28 cellular contexts compared by ENCODE assay signal in the genomic region with DNA sequence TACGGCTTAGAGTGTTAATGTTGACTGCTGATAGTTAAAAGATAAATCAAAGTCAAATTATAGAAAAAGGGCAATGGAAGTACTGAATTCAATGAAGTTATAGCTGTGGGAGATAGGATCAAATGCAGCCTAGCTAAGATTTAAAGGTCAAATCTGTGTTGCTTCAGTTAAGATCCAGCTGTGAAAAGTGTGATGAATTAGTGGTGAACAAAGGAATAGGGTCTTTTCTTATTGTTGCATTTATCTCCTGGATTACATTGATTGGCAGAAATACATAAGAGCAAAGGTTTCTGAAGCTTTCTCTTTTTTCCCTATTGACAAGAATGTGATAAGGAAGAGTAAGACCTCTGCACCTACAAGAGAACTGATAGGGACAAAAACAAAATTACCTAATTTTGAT.
"Had no signal": no experiment of that assay in that cellular context is flagged by ENCODE, and none has a peak within 500 bp of the region (broad histone marks: within the 10 kb centered on the region; RNA-seq: fewer than 3 reads in every experiment).

No MANE protein-coding gene starts in this region.

- H3K36me3 ChIP-seq: brain microvascular endothelial cell, WERI-Rb-1 had no signal

- H3K4me1 Mint-ChIP-seq: activated B cell treated with CpG ODN at 0.5 μM for 24 hours; activated T-helper 17 cell treated with anti-CD3 and anti-CD28 coated beads, Interleukin-2, amount 50 U/mL, for 72 hours; central memory CD8-positive, alpha-beta T cell; T-cell had no signal

- DNase-seq: activated B cell treated with CpG ODN at 0.5 μM for 24 hours; activated CD4-positive, alpha-beta T cell treated with anti-CD3 and anti-CD28 coated beads for 48 hours; activated CD4-positive, alpha-beta T cell treated with anti-CD3 and anti-CD28 coated beads, Interleukin-2, amount 50 U/mL, for 1 hour; activated CD4-positive, alpha-beta T cell treated with anti-CD3 and anti-CD28 coated beads, Interleukin-2, amount 50 U/mL, for 48 hours; activated CD8-positive, alpha-beta memory T cell treated with anti-CD3 and anti-CD28 coated beads for 24 hours; activated CD8-positive, alpha-beta T cell treated with anti-CD3 and anti-CD28 coated beads for 36 hours; activated effector memory CD4-positive, alpha-beta T cell treated with Interleukin-2 at 50 U/mL for 16 hours; activated gamma-delta T cell treated with Interleukin-2 at 50 U/mL for 16 hours; activated naive CD4-positive, alpha-beta T cell treated with anti-CD3 and anti-CD28 coated beads, Interleukin-2, amount 50 U/mL, for 16 hours; activated naive CD4-positive, alpha-beta T cell treated with Interleukin-2 at 50 U/mL for 16 hours; activated T-cell treated with anti-CD3 and anti-CD28 coated beads, Interleukin-2, amount 50 U/mL, for 4 hours; amniotic stem cell; anterior cingulate cortex; brain microvascular endothelial cell; dorsolateral prefrontal cortex; effector memory CD4-positive, alpha-beta T cell; endodermal cell; foreskin fibroblast; glutamatergic neuron; T-cell; T1000; WERI-Rb-1 had no signal

- H3K27ac Mint-ChIP-seq: activated B cell treated with CpG ODN at 0.5 μM for 24 hours; activated CD8-positive, alpha-beta T cell treated with anti-CD3 and anti-CD28 coated beads for 36 hours; activated naive CD8-positive, alpha-beta T cell; activated T-helper 17 cell treated with anti-CD3 and anti-CD28 coated beads, Interleukin-2, amount 50 U/mL, for 72 hours; dendritic cell treated with granulocyte-macrophage colony-stimulating factor and Interleukin-4, amounts not matched to agents 40 ng/mL and 50 ng/mL, for 4 days; endodermal cell; T-cell; T-helper 1 cell treated with Interleukin-12 subunit alpha and Interleukin-12 subunit beta and Interleukin-4 antibody, amounts not matched to agents 30 μg/mL and 1 μg/mL, for 36 hours had no signal

- H3K4me3 ChIP-seq: coronary artery, dorsolateral prefrontal cortex had no signal

- H3K27me3 ChIP-seq: brain microvascular endothelial cell, dorsolateral prefrontal cortex had no signal

- H3K4me3 Mint-ChIP-seq: activated B cell treated with CpG ODN at 0.5 μM for 24 hours; activated CD8-positive, alpha-beta T cell treated with anti-CD3 and anti-CD28 coated beads for 36 hours; activated naive CD8-positive, alpha-beta T cell; activated T-cell treated with anti-CD3 and anti-CD28 coated beads, Interleukin-2, amount 50 U/mL, for 4 hours; activated T-helper 17 cell treated with anti-CD3 and anti-CD28 coated beads, Interleukin-2, amount 50 U/mL, for 72 hours; central memory CD8-positive, alpha-beta T cell; dendritic cell treated with granulocyte-macrophage colony-stimulating factor and Interleukin-4, amounts not matched to agents 40 ng/mL and 50 ng/mL, for 4 days; endodermal cell; T-cell; T-helper 1 cell treated with Interleukin-12 subunit alpha and Interleukin-12 subunit beta and Interleukin-4 antibody, amounts not matched to agents 30 μg/mL and 1 μg/mL, for 36 hours had no signal

- H3K27me3 Mint-ChIP-seq: activated B cell treated with CpG ODN at 0.5 μM for 24 hours; activated CD8-positive, alpha-beta T cell treated with anti-CD3 and anti-CD28 coated beads for 36 hours; activated naive CD8-positive, alpha-beta T cell; activated T-helper 17 cell treated with anti-CD3 and anti-CD28 coated beads, Interleukin-2, amount 50 U/mL, for 72 hours; central memory CD8-positive, alpha-beta T cell; dendritic cell treated with granulocyte-macrophage colony-stimulating factor and Interleukin-4, amounts not matched to agents 40 ng/mL and 50 ng/mL, for 4 days; T-cell had no signal

- H3K27ac ChIP-seq: brain microvascular endothelial cell, coronary artery, dorsolateral prefrontal cortex, WERI-Rb-1 had no signal

- H3K9me3 Mint-ChIP-seq: activated T-helper 17 cell treated with anti-CD3 and anti-CD28 coated beads, Interleukin-2, amount 50 U/mL, for 72 hours; endodermal cell had no signal

- H3K36me3 Mint-ChIP-seq: activated naive CD8-positive, alpha-beta T cell; T-cell had no signal
